8 cellular contexts compared by ENCODE assay signal in the genomic region with DNA sequence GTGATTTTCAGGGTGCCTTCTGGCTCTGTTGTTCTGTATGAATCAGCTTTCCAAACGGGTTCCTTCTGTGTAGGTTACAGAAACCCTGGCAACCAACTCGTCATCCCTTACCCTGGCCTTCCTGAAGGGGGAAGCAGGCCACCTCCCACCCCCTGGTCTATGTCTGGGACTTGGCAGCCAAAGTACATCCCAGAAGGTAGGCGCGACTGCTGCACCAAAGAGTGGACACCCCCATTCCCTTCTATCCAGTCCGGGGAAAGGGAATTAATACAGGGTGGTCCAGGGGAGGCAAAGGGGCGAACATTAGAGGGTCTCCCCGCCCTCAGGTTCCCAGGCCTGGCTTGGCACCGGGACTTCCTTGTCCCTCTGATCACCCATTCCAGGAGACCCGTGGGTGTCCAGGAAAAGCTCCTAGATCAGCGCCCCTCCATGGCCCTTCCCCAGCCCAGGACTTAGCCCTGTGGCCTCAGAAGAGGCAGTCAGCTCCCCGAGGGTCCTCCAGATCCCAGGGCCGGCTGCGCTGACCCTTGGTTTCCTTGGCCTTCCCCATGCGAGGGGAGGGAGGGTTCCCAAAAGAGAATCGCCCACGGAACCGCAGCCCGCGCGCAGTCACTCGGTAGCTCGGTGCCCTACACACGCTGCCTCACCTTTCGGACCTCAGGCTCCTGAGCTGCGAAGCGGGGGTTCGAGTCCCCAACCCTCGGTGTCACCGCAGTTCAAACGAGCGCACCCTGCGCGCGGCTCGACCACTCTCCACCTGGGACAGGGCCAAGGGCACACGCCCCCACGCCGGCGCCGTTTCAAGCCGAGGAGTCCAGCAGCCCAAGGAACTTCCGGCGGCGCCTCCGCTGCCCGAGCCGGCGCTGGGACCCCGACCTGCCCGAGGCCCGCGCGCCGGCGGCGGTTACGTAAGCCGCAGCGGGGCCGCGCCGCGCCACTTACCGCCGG. TPM values are rescaled to one million over a fixed set of nuclear protein-coding genes. Genes with fewer than 3 reads are reported as not detected.
A peak's percentile ranks its signal among the peaks of the same experiment; 100 is the strongest.
DNase-seq lines count a peak whose midpoint lies in the region; ATAC-seq and TF ChIP-seq lines count a peak whose summit lies in the region.

A gene with protein sequence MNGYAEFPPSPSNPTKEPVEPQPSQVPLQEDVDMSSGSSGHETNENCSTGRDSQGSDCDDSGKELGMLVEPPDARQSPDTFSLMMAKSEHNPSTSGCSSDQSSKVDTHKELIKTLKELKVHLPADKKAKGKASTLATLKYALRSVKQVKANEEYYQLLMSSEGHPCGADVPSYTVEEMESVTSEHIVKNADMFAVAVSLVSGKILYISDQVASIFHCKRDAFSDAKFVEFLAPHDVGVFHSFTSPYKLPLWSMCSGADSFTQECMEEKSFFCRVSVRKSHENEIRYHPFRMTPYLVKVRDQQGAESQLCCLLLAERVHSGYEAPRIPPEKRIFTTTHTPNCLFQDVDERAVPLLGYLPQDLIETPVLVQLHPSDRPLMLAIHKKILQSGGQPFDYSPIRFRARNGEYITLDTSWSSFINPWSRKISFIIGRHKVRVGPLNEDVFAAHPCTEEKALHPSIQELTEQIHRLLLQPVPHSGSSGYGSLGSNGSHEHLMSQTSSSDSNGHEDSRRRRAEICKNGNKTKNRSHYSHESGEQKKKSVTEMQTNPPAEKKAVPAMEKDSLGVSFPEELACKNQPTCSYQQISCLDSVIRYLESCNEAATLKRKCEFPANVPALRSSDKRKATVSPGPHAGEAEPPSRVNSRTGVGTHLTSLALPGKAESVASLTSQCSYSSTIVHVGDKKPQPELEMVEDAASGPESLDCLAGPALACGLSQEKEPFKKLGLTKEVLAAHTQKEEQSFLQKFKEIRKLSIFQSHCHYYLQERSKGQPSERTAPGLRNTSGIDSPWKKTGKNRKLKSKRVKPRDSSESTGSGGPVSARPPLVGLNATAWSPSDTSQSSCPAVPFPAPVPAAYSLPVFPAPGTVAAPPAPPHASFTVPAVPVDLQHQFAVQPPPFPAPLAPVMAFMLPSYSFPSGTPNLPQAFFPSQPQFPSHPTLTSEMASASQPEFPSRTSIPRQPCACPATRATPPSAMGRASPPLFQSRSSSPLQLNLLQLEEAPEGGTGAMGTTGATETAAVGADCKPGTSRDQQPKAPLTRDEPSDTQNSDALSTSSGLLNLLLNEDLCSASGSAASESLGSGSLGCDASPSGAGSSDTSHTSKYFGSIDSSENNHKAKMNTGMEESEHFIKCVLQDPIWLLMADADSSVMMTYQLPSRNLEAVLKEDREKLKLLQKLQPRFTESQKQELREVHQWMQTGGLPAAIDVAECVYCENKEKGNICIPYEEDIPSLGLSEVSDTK (N-terminal part only) (minus strand): TSS at position 909 of the 948 bp plus-strand sequence. CDS start 10,674 bp downstream, outside the sequence.

- H3K4me3 ChIP-seq in CD4-positive, alpha-beta memory T cell (ENCODE audit: low read length in 2 of 2): peak within 1 kb of the TSS; percentile 45 to 91
- H3K4me3 ChIP-seq in Peyer's patch (peak within 1 kb of the TSS; percentile 80 to 93 (median 88)), cardiac muscle cell (peak within 1 kb of the TSS; percentile 50)

- H3K9me3 ChIP-seq in CD4-positive, alpha-beta memory T cell (ENCODE audit: control insufficient read depth in 1 of 2, low read length in 2 of 2): no peaks in the 10 kb centered on the region
- H3K9me3 ChIP-seq in Peyer's patch: no peaks in the 10 kb centered on the region
- H3K9me3 ChIP-seq in cardiac muscle cell (ENCODE audit: low read depth): no peaks in the 10 kb centered on the region

- peaks cover 19 to 61% (median 43%) of the 10 kb centered on the region in 4 donors for H3K4me1 Mint-ChIP-seq in CD4-positive, alpha-beta memory T cell
- peaks cover 47% of the 10 kb centered on the region for H3K4me1 Mint-ChIP-seq in activated naive CD8-positive, alpha-beta T cell (ENCODE audit: low read depth)
- H3K4me1 Mint-ChIP-seq in osteocyte (ENCODE audit: unreplicated experiment): peaks cover 50% of the 10 kb centered on the region

- TF ChIP-seq CTCF in Peyer's patch (IDR thresholded peaks at IDR 0.05) (peak in 2 of 6 experiments; percentile 21 to 25), cardiac muscle cell (IDR thresholded peaks at IDR 0.05; ENCODE audit: low read depth, low read length) (peak; percentile 16), osteocyte (IDR thresholded peaks at IDR 0.05) (peak; percentile 12)

- peak within 1 kb of the TSS; percentile 72 for H3K27ac ChIP-seq in CD4-positive, alpha-beta memory T cell (ENCODE audit: low read depth, low read length)
- H3K27ac ChIP-seq in Peyer's patch (peak within 1 kb of the TSS; percentile 89 to 99 (median 95)), cardiac muscle cell (peak within 1 kb of the TSS; percentile 61)

- CTCF ChIA-PET in CD4-positive, alpha-beta memory T cell (lab: Charles Lee; ENCODE audit: partially characterized antibody): interaction anchor here (1.5 to 1.7 kb wide), 2 partner anchors 23 to 133 kb away, joined by 3 read pairs; no protein-coding TSS in a partner anchor

- POLR2A ChIA-PET in CD4-positive, alpha-beta memory T cell (lab: Charles Lee; ENCODE audit: partially characterized antibody): interaction anchor here (0.9 to 1.8 kb wide), 6 partner anchors 9 to 226 kb away, joined by 3 to 6 read pairs (median 4); a partner anchor contains a TSS

- H3K36me3 ChIP-seq in CD4-positive, alpha-beta memory T cell (ENCODE audit: insufficient read depth, low read length): no peaks in the 10 kb centered on the region
- no peaks in the 10 kb centered on the region for H3K36me3 ChIP-seq in Peyer's patch
- no peaks in the 10 kb centered on the region for H3K36me3 ChIP-seq in cardiac muscle cell

- intact Hi-C loops in CD4-positive, alpha-beta memory T cell (cut with micrococcal nuclease): loop anchor here (1.0 to 5.0 kb wide), 7 partner anchors 32 to 1203 kb away; a partner anchor contains a TSS

- peak within 1 kb of the TSS; percentile 85 to 95 (median 92) for H3K4me3 Mint-ChIP-seq in CD4-positive, alpha-beta memory T cell
- peak within 1 kb of the TSS; percentile 94 for H3K4me3 Mint-ChIP-seq in activated naive CD8-positive, alpha-beta T cell
- H3K4me3 Mint-ChIP-seq in osteocyte (ENCODE audit: unreplicated experiment): peak within 1 kb of the TSS; percentile 81

- peaks cover 35% of the 10 kb centered on the region for H3K4me1 ChIP-seq in CD4-positive, alpha-beta memory T cell (ENCODE audit: insufficient read depth, low read length)
- peaks cover 6 to 55% (median 13%) of the 10 kb centered on the region in 4 donors for H3K4me1 ChIP-seq in Peyer's patch
- H3K4me1 ChIP-seq in cardiac muscle cell (ENCODE audit: low read depth): peaks cover 11% of the 10 kb centered on the region

- H3K27me3 Mint-ChIP-seq in CD4-positive, alpha-beta memory T cell: no peaks in the 10 kb centered on the region
- H3K27me3 Mint-ChIP-seq in activated naive CD8-positive, alpha-beta T cell: no peaks in the 10 kb centered on the region
- H3K27me3 Mint-ChIP-seq in osteocyte (ENCODE audit: unreplicated experiment): no peaks in the 10 kb centered on the region

- peaks cover 0 to 3% of the 10 kb centered on the region in 2 donors for H3K36me3 Mint-ChIP-seq in CD4-positive, alpha-beta memory T cell
- peaks cover 2% of the 10 kb centered on the region for H3K36me3 Mint-ChIP-seq in activated naive CD8-positive, alpha-beta T cell
- H3K36me3 Mint-ChIP-seq in osteocyte (ENCODE audit: unreplicated experiment): no peaks in the 10 kb centered on the region

- peak; percentile 24 to 69 (median 34) for DNase-seq in CD4-positive, alpha-beta memory T cell
- DNase-seq in Peyer's patch: peak; percentile 26 to 75 (median 69)
- DNase-seq in cardiac muscle cell (ENCODE audit: low read depth in 1 of 2, low spot score in 1 of 2): peak; percentile 78 to 81
- DNase-seq in osteocyte (ENCODE audit: extremely low spot score, unreplicated experiment): no peak
- no peak for DNase-seq in NCI-H345 (lab: John Stamatoyannopoulos, UW)

- no peaks in the 10 kb centered on the region for H3K9me3 Mint-ChIP-seq in CD4-positive, alpha-beta memory T cell
- H3K9me3 Mint-ChIP-seq in activated naive CD8-positive, alpha-beta T cell (ENCODE audit: low read depth): no peaks in the 10 kb centered on the region
- no peaks in the 10 kb centered on the region for H3K9me3 Mint-ChIP-seq in osteocyte (ENCODE audit: unreplicated experiment)

- ATAC-seq in GM18909 (IDR thresholded peaks at IDR 0.05; ENCODE audit: poor library complexity, unreplicated experiment) (peak; percentile 34), HG03139 (IDR thresholded peaks at IDR 0.05; ENCODE audit: unreplicated experiment) (peak; percentile 32)

- H3K27ac Mint-ChIP-seq in CD4-positive, alpha-beta memory T cell: peak within 1 kb of the TSS; percentile 92 to 98 (median 97)
- peak within 1 kb of the TSS; percentile 97 for H3K27ac Mint-ChIP-seq in activated naive CD8-positive, alpha-beta T cell
- H3K27ac Mint-ChIP-seq in osteocyte (ENCODE audit: unreplicated experiment): peak within 1 kb of the TSS; percentile 96

- no peaks in the 10 kb centered on the region for H3K27me3 ChIP-seq in CD4-positive, alpha-beta memory T cell (ENCODE audit: insufficient read depth, low read length)
- H3K27me3 ChIP-seq in Peyer's patch: no peaks in the 10 kb centered on the region
- no peaks in the 10 kb centered on the region for H3K27me3 ChIP-seq in cardiac muscle cell

- no peak for TF ChIP-seq POLR2A in Peyer's patch (IDR thresholded peaks at IDR 0.05)

RNA-seq across cellular contexts. Expression of the gene that starts here (rescaled TPM):
- 10 to 100 TPM; 11.5 to 13.4 TPM for total RNA-seq in CD4-positive, alpha-beta memory T cell
- 1 to 10 TPM in 1 of 2 donors, under 1 TPM in 1; 0.42 to 5.3 TPM for polyA plus RNA-seq in CD4-positive, alpha-beta memory T cell
- total RNA-seq in Peyer's patch (10 to 100 TPM; 15.6 to 65.2 (median 38.2) TPM), cardiac muscle cell (2.0 and 3.9 TPM in 2 replicates), osteocyte (3.7 and 5.7 TPM in 2 replicates)
- 1.4 and 4.6 TPM in 2 replicates for polyA plus RNA-seq in cardiac muscle cell

Comparison
In these comparisons a context has a peak if more than half of its experiments do, and no peak if none do; other contexts are left out.
1. DNase-seq: peak in CD4-positive, alpha-beta memory T cell (5 of 5), Peyer's patch (3 of 3) and cardiac muscle cell (2 of 2); none in osteocyte (single experiment) and NCI-H345 (single experiment).
2. Peak in every context shown above with its lines, with median percentiles within 50 percentile points of each other: H3K27ac ChIP-seq, H3K4me3 ChIP-seq, H3K27ac Mint-ChIP-seq and H3K4me3 Mint-ChIP-seq.